Comparison of ENCODE assay signal across 16 cellular contexts in genomic region chr20:10467985-10468845, GRCh38. TPM values are rescaled to one million over a fixed set of nuclear protein-coding genes. Genes with fewer than 3 reads are reported as not detected.
DNase-seq lines count a peak whose midpoint lies in the region; ATAC-seq and TF ChIP-seq lines count a peak whose summit lies in the region.
"Had no signal": no experiment of that assay in that cellular context is flagged by ENCODE, and none has a peak within 500 bp of the region (broad histone marks: within the 10 kb centered on the region; RNA-seq: fewer than 3 reads in every experiment).

No MANE protein-coding gene starts in this region.

- H3K4me1 ChIP-seq in HCT116 (ENCODE audit: control insufficient read depth in 1 of 2, insufficient read depth in 2 of 2, low read length in 2 of 2) = peaks cover 33 to 36% of the 10 kb centered on the region in 2 experiments
- peaks cover 32% of the 10 kb centered on the region for H3K4me1 ChIP-seq in adipocyte (ENCODE audit: control insufficient read depth, insufficient read depth, low read length)
- peaks cover 51% of the 10 kb centered on the region for H3K4me1 ChIP-seq in iPS-20b (ENCODE audit: insufficient read depth, low read length)
- peaks cover 31 to 49% of the 10 kb centered on the region in 2 donors for H3K4me1 ChIP-seq in thoracic aorta (ENCODE audit: control insufficient read depth in 1 of 2, low read depth in 2 of 2)
- H3K4me1 ChIP-seq: psoas muscle had no signal

- H3K27ac ChIP-seq in HCT116 (ENCODE audit: low read depth, low read length) = peak overlapping the region; percentile 48
- H3K27ac ChIP-seq in iPS-20b (ENCODE audit: low read length) = peak overlapping the region; percentile 60
- H3K27ac ChIP-seq in thoracic aorta = peak overlapping the region; percentile 15 to 57
- H3K27ac ChIP-seq: epithelial cell of prostate, psoas muscle had no signal

- no peak overlapping the region for H3K27ac Mint-ChIP-seq in activated naive CD8-positive, alpha-beta T cell treated with anti-CD3 and anti-CD28 coated beads for 36 hours
- H3K27ac Mint-ChIP-seq: memory B cell had no signal

- TF ChIP-seq RAD21 in HCT116 (IDR thresholded peaks at IDR 0.05; ENCODE audit: low read depth) = no peak

- no peaks in the 10 kb centered on the region for H3K9me2 ChIP-seq in HCT116 (ENCODE audit: insufficient read depth)

- no peak for TF ChIP-seq POLR2A in HCT116 (IDR thresholded peaks at IDR 0.05; ENCODE audit: borderline replicate concordance, extremely low read depth, insufficient read depth, insufficient read length)

- BruUV-seq in HCT116 (replicated peaks; lab: Mats Ljungman, UMichigan) = no TSS peak

- H4K20me1 ChIP-seq in HCT116 (ENCODE audit: insufficient read depth) = no peaks in the 10 kb centered on the region

- H3K9me3 ChIP-seq in HCT116 (ENCODE audit: control insufficient read depth in 1 of 2, insufficient read depth in 1 of 2, low read depth in 1 of 2, low read length in 2 of 2) = no peaks in the 10 kb centered on the region
- H3K9me3 ChIP-seq in adipocyte (ENCODE audit: control insufficient read depth, low read length) = peaks cover 6% of the 10 kb centered on the region
- H3K9me3 ChIP-seq in iPS-20b (ENCODE audit: insufficient read depth, low read depth, low read length) = no peaks in the 10 kb centered on the region
- H3K9me3 ChIP-seq in thoracic aorta = no peaks in the 10 kb centered on the region
- H3K9me3 ChIP-seq: psoas muscle had no signal

- intact Hi-C loops in HCT116 (cut with micrococcal nuclease) = loop anchor here (2.0 to 10.0 kb wide), 2 partner anchors 73 to 807 kb away; no protein-coding TSS in a partner anchor

- H3K27me3 Mint-ChIP-seq in activated naive CD8-positive, alpha-beta T cell treated with anti-CD3 and anti-CD28 coated beads for 36 hours = no peaks in the 10 kb centered on the region
- H3K27me3 Mint-ChIP-seq: memory B cell had no signal

- H3K4me3 ChIP-seq in HCT116 (replicated peaks in 1 of 2; ENCODE audit: low read depth in 1 of 2, low read length in 2 of 2) = peak overlapping the region in 1 of 2 experiments; percentile 5; a peak in 1 of 4 replicates
- no peak overlapping the region for H3K4me3 ChIP-seq in adipocyte (ENCODE audit: low read length)
- 0 out of 2 replicates have a peak overlapping the region, but pooled peaks have one; percentile 5 for H3K4me3 ChIP-seq in iPS-20b (ENCODE audit: low read length)
- no peak overlapping the region for H3K4me3 ChIP-seq in thoracic aorta
- H3K4me3 ChIP-seq: psoas muscle had no signal

- no peaks in the 10 kb centered on the region for H3K36me3 ChIP-seq in HCT116 (ENCODE audit: control insufficient read depth in 1 of 2, insufficient read depth in 2 of 2, low read length in 2 of 2)
- no peaks in the 10 kb centered on the region for H3K36me3 ChIP-seq in adipocyte (ENCODE audit: control insufficient read depth, insufficient read depth, low read length, severe bottlenecking)
- no peaks in the 10 kb centered on the region for H3K36me3 ChIP-seq in iPS-20b (ENCODE audit: insufficient read depth, low read depth, low read length)
- no peaks in the 10 kb centered on the region for H3K36me3 ChIP-seq in thoracic aorta

- CTCF ChIA-PET in HCT116 (lab: Charles Lee) = interaction anchor here (0.8 to 1.6 kb wide), 2 partner anchors 8 to 68 kb away, joined by 3 to 6 read pairs; no protein-coding TSS in a partner anchor

- TF ChIP-seq CTCF in HCT116 (IDR thresholded peaks at IDR 0.05 in 2 of 3, conservative IDR thresholded peaks at IDR 0.05 in 1 of 3; ENCODE audit: borderline replicate concordance in 1 of 3, insufficient read depth in 1 of 3, low read depth in 2 of 3, low read length in 2 of 3) (no peak), thoracic aorta (IDR thresholded peaks at IDR 0.05) (no peak)

- H3K9me3 Mint-ChIP-seq in activated naive CD8-positive, alpha-beta T cell treated with anti-CD3 and anti-CD28 coated beads for 36 hours = no peaks in the 10 kb centered on the region

- H3K79me2 ChIP-seq in HCT116 (ENCODE audit: insufficient read depth, low read length) = peaks cover 4% of the 10 kb centered on the region; the same call in 1 of the 2 replicates

- peak overlapping the region; percentile 49 for H3K4me2 ChIP-seq in HCT116 (ENCODE audit: low read length)

- POLR2A ChIA-PET in HCT116 (lab: Charles Lee) = no interaction called here

- no peak overlapping the region for H3K4me3 Mint-ChIP-seq in activated naive CD8-positive, alpha-beta T cell treated with anti-CD3 and anti-CD28 coated beads for 36 hours
- H3K4me3 Mint-ChIP-seq: memory B cell had no signal

- DNase-seq in HCT116 (ENCODE audit: low read depth, low spot score) = no peak
- DNase-seq in adipocyte (ENCODE audit: low read depth) = no peak
- DNase-seq in thoracic aorta (ENCODE audit: low spot score) = no peak
- no peak for DNase-seq in activated naive CD8-positive, alpha-beta T cell treated with anti-CD3 and anti-CD28 coated beads for 36 hours
- DNase-seq: activated CD4-positive, alpha-beta T cell treated with anti-CD3 and anti-CD28 coated beads, Interleukin-2, amount 50 U/mL, for 1 hour; NCI-H524 treated with DMSO at 0.1 percent for 48 hours; psoas muscle; stimulated activated CD4-positive, alpha-beta T cell treated with anti-CD3 and anti-CD28 coated beads, Interleukin-4, amount 100 ng/mL, for 24 hours; stimulated activated naive CD4-positive, alpha-beta T cell treated with Interleukin-2 at 50 U/mL for 16 hours; T-helper 2 cell had no signal

- H3K4me1 Mint-ChIP-seq in activated naive CD8-positive, alpha-beta T cell treated with anti-CD3 and anti-CD28 coated beads for 36 hours = peaks cover 4% of the 10 kb centered on the region

- ATAC-seq in HCT116 = peak; percentile 58
- ATAC-seq in thoracic aorta (ENCODE audit: insufficient number of reproducible peaks, low FRiP score, low read depth) = no peak
- ATAC-seq in HG03378 (IDR thresholded peaks at IDR 0.05; ENCODE audit: unreplicated experiment) = no peak
- ATAC-seq in HG02588 (IDR thresholded peaks at IDR 0.05; ENCODE audit: unreplicated experiment) = no peak
- no peak for ATAC-seq in HG03196 (IDR thresholded peaks at IDR 0.05; ENCODE audit: unreplicated experiment)
- ATAC-seq: psoas muscle had no signal

- H3K9ac ChIP-seq in HCT116 (ENCODE audit: low read length) = no peak overlapping the region
- H3K9ac ChIP-seq in adipocyte (ENCODE audit: low read length) = peak overlapping the region; percentile 22
- peak overlapping the region; percentile 53; the same call in 1 of the 2 replicates for H3K9ac ChIP-seq in iPS-20b (ENCODE audit: low read depth, low read length)

- H3K36me3 Mint-ChIP-seq in activated naive CD8-positive, alpha-beta T cell treated with anti-CD3 and anti-CD28 coated beads for 36 hours = peaks cover 26% of the 10 kb centered on the region

- no peaks in the 10 kb centered on the region for H3K27me3 ChIP-seq in HCT116 (ENCODE audit: insufficient read depth, low read length)
- no peaks in the 10 kb centered on the region for H3K27me3 ChIP-seq in adipocyte (replicated peaks; ENCODE audit: control insufficient read depth, insufficient read depth, low read length)
- no peaks in the 10 kb centered on the region for H3K27me3 ChIP-seq in iPS-20b (ENCODE audit: insufficient read depth, low read length)
- no peaks in the 10 kb centered on the region for H3K27me3 ChIP-seq in thoracic aorta (replicated peaks; ENCODE audit: insufficient read depth)

- RAD21 ChIA-PET in HCT116 (lab: Charles Lee; ENCODE audit: low non-redundant PET in 1 of 2, low total read pairs in 2 of 2, uncharacterized antibody in 2 of 2, unreplicated experiment in 2 of 2) = interaction anchor here in 1 of 2 experiments (0.8 kb wide), 1 partner anchor 33 kb away, joined by 3 read pairs; the partner anchor contains the start of gene SLX4IP

- no peak overlapping the region for H2AFZ ChIP-seq in HCT116 (ENCODE audit: low read depth, low read length, poor library complexity, severe bottlenecking)

TF ChIP-seq in HCT116, 20 proteins besides CTCF, POLR2A, EP300 and RAD21 (continues in another document):
- TF ChIP-seq ELF1 (IDR thresholded peaks at IDR 0.05; ENCODE audit: borderline replicate concordance, low read depth) = no peak
- TF ChIP-seq SP1 (IDR thresholded peaks at IDR 0.05; ENCODE audit: low read depth) = peak; percentile 38; the same call in 1 of the 2 replicates
- no peak for TF ChIP-seq POLR2AphosphoS5 (IDR thresholded peaks at IDR 0.05; ENCODE audit: low read depth, low read length)
- TF ChIP-seq JUND (IDR thresholded peaks at IDR 0.05) = peak; percentile 34; the same call in 1 of the 2 replicates
- no peak for TF ChIP-seq YY1 (IDR thresholded peaks at IDR 0.05; ENCODE audit: extremely low read depth, insufficient replicate concordance, low read depth, low read length)
- TF ChIP-seq EGR1 (IDR thresholded peaks at IDR 0.05; ENCODE audit: low read depth) = no peak
- TF ChIP-seq ZFX (IDR thresholded peaks at IDR 0.05) = no peak
- TF ChIP-seq ZNF274 (IDR thresholded peaks at IDR 0.05; ENCODE audit: low read depth, low read length) = no peak
- TF ChIP-seq ZBTB33 (IDR thresholded peaks at IDR 0.05; ENCODE audit: extremely low read depth, insufficient replicate concordance, low read length) = no peak
- TF ChIP-seq CEBPB (IDR thresholded peaks at IDR 0.05; ENCODE audit: low read depth) = no peak
- TF ChIP-seq SIN3A (IDR thresholded peaks at IDR 0.05; ENCODE audit: low read depth) = no peak

RNA-seq across cellular contexts. Expression of gene SLX4IP, which starts 33.1 kb away (rescaled TPM):
- total RNA-seq in HCT116 (2021; ENCODE audit: unreplicated experiment) (11.1 TPM), thoracic aorta (1 to 10 TPM; 4.7 to 5.8 TPM)
- 1.9 and 3.0 TPM in 2 replicates for polyA plus RNA-seq in HCT116 (2012)
- 1 to 10 TPM; 7.4 to 7.9 TPM for total RNA-seq in activated naive CD8-positive, alpha-beta T cell treated with anti-CD3 and anti-CD28 coated beads for 36 hours

RNA-seq across cellular contexts. Expression of gene MKKS, which starts 34.2 kb away (rescaled TPM):
- total RNA-seq in HCT116 (2021; ENCODE audit: unreplicated experiment) (19.9 TPM), thoracic aorta (10 to 100 TPM; 11.4 to 13.0 TPM)
- polyA plus RNA-seq in HCT116 (2012) = 11.5 and 16.3 TPM in 2 replicates
- 1 to 10 TPM; 7.0 to 7.1 TPM for total RNA-seq in activated naive CD8-positive, alpha-beta T cell treated with anti-CD3 and anti-CD28 coated beads for 36 hours
